In the genomic region with DNA sequence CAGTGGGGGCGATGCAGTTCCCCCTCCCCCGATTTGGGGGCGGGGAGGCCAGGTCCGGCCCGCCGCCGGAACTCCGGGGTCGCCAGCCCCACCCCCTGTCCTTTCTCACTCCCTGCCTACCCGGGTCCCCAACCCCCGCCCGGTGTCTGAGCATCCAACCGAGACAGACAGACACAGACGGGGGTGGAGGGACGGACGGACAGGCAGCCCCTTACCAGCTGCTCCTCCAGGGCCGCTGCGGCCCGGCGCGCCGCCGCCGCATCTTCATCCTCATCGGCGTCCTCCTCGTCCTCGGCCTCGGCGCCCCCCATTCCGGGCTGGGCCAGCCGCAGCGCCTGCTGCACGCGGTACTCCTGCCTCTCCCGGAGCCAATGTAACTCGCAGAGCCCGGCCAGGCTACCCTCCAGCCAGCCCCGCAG, we compare ENCODE assay signal across 7 cellular contexts. TPM values are rescaled to one million over a fixed set of nuclear protein-coding genes. Genes with fewer than 3 reads are reported as not detected.
DNase-seq lines count a peak whose midpoint lies in the region; ATAC-seq and TF ChIP-seq lines count a peak whose summit lies in the region.
"Had no signal": no experiment of that assay in that cellular context is flagged by ENCODE, and none has a peak within 500 bp of the region (broad histone marks: within the 10 kb centered on the region; RNA-seq: fewer than 3 reads in every experiment).

No MANE protein-coding gene starts in this region.

- TF ChIP-seq RAD21 in neural cell (conservative IDR thresholded peaks at IDR 0.05), result peak; percentile 29

- no peaks in the 10 kb centered on the region for H3K9me2 ChIP-seq in neural cell (ENCODE audit: insufficient read depth, low read length)

- peak overlapping the region; percentile 52 for H2AFZ ChIP-seq in neural cell (ENCODE audit: low read depth, low read length)

- H4K20me1 ChIP-seq in neural cell (ENCODE audit: insufficient read depth), result no peaks in the 10 kb centered on the region

- no peaks in the 10 kb centered on the region for H3F3A ChIP-seq in neural cell (ENCODE audit: insufficient read depth, low read length, poor library complexity, severe bottlenecking)

- peak overlapping the region; percentile 94 for H3K4me2 ChIP-seq in neural cell (ENCODE audit: low read length)

- peak; percentile 24 for TF ChIP-seq EP300 in neural cell (conservative IDR thresholded peaks at IDR 0.05; ENCODE audit: poor library complexity, severe bottlenecking)

- H3K9me3 ChIP-seq in neural cell (ENCODE audit: low read length), result no peaks in the 10 kb centered on the region

- ATAC-seq in HG02840 (IDR thresholded peaks at IDR 0.05; ENCODE audit: low FRiP score, unreplicated experiment), result peak; percentile 2

- H3K4me3 ChIP-seq in brain microvascular endothelial cell (ENCODE audit: low read depth, low read length) (peak overlapping the region; percentile 52), neural cell (ENCODE audit: low read length) (peak overlapping the region; percentile 98)

- DNase-seq in brain microvascular endothelial cell (no peak), NCI-H226 (no peak), islet precursor cell (no peak), dermis blood vessel endothelial cell (no peak)

- H3K79me2 ChIP-seq in neural cell (replicated peaks; ENCODE audit: insufficient read depth, low read length), result peaks cover 21% of the 10 kb centered on the region

- H3K9ac ChIP-seq in neural cell (ENCODE audit: low read length), result peak overlapping the region; percentile 99

- TF ChIP-seq CTCF in brain microvascular endothelial cell (IDR thresholded peaks at IDR 0.05; ENCODE audit: low read depth, low read length, missing control alignments) (no peak), neural cell (IDR thresholded peaks at IDR 0.05; ENCODE audit: poor library complexity, severe bottlenecking) (no peak)

- in situ Hi-C loops in brain microvascular endothelial cell (cut with HindIII; ENCODE audit: low pct_ligation_motif_present, low sequenced_read_pairs), result no loop called here

- H3K27me3 ChIP-seq in brain microvascular endothelial cell (replicated peaks) (no peaks in the 10 kb centered on the region), neural cell (ENCODE audit: insufficient read depth, low read depth, low read length) (no peaks in the 10 kb centered on the region)

- no peaks in the 10 kb centered on the region for H3K36me3 ChIP-seq in brain microvascular endothelial cell (replicated peaks)
- H3K36me3 ChIP-seq in neural cell (ENCODE audit: insufficient read depth, low read length), result no peaks in the 10 kb centered on the region

- no peak overlapping the region for H3K27ac ChIP-seq in brain microvascular endothelial cell
- H3K27ac ChIP-seq in neural cell (ENCODE audit: low read length), result peak overlapping the region; percentile 90

TF ChIP-seq in neural cell, 6 proteins besides CTCF, POLR2A, EP300 and RAD21:
- TF ChIP-seq REST (IDR thresholded peaks at IDR 0.05; ENCODE audit: borderline replicate concordance) (peak; percentile 45), POLR2AphosphoS5 (IDR thresholded peaks at IDR 0.05) (no peak), MXI1 (conservative IDR thresholded peaks at IDR 0.05; ENCODE audit: poor library complexity, severe bottlenecking) (peak; percentile 70), EZH2 (IDR thresholded peaks at IDR 0.05; ENCODE audit: borderline replicate concordance, insufficient read depth, low read length, poor library complexity, severe bottlenecking) (no peak), SMC3 (conservative IDR thresholded peaks at IDR 0.05; ENCODE audit: poor library complexity) (no peak), TAF1 (IDR thresholded peaks at IDR 0.05; ENCODE audit: low read depth) (peak; percentile 11)

RNA-seq across cellular contexts. Expression of gene DACT3, which starts 0.4 kb away (rescaled TPM):
- 29.3 and 32.5 TPM in 2 replicates for polyA plus RNA-seq in neural cell
- polyA minus RNA-seq in neural cell, result 29.4 and 40.2 TPM in 2 replicates
- 0.14 and 0.34 TPM in 2 replicates for total RNA-seq in dermis blood vessel endothelial cell

RNA-seq across cellular contexts. Expression of gene GNG8, which starts 24.6 kb away (rescaled TPM):
- polyA plus RNA-seq in neural cell, result not detected in 2 replicates
- polyA minus RNA-seq in neural cell, result not detected in 2 replicates
- total RNA-seq in dermis blood vessel endothelial cell, result not detected in 2 replicates
- polyA plus RNA-seq: adipose tissue had no signal

RNA-seq across cellular contexts. Expression of gene PTGIR, which starts 35.7 kb away (rescaled TPM):
- polyA plus RNA-seq in neural cell, result not detected in 2 replicates
- not detected in 2 replicates for polyA minus RNA-seq in neural cell
- not detected in 2 replicates for total RNA-seq in dermis blood vessel endothelial cell

RNA-seq across cellular contexts. Expression of gene PRKD2, which starts 56.3 kb away (rescaled TPM):
- polyA plus RNA-seq in neural cell, result 8.0 and 15.9 TPM in 2 replicates
- polyA minus RNA-seq in neural cell, result 3.2 and 5.8 TPM in 2 replicates
- total RNA-seq in dermis blood vessel endothelial cell, result 84.2 and 135 TPM in 2 replicates

RNA-seq across cellular contexts. Expression of gene CALM3, which starts 59.5 kb away (rescaled TPM):
- 630 and 647 TPM in 2 replicates for polyA plus RNA-seq in neural cell
- 378 and 451 TPM in 2 replicates for polyA minus RNA-seq in neural cell
- total RNA-seq in dermis blood vessel endothelial cell, result 154 and 372 TPM in 2 replicates
